9 cellular contexts compared by ENCODE assay signal in genomic region chr10:95289003-95289920, GRCh38. TPM values are rescaled to one million over a fixed set of nuclear protein-coding genes. Genes with fewer than 3 reads are reported as not detected.
DNase-seq lines count a peak whose midpoint lies in the region; ATAC-seq, FAIRE-seq and TF ChIP-seq lines count a peak whose summit lies in the region.
"Had no signal": no experiment of that assay in that cellular context is flagged by ENCODE, and none has a peak within 500 bp of the region (broad histone marks: within the 10 kb centered on the region; RNA-seq: fewer than 3 reads in every experiment).

No MANE protein-coding gene starts in this region.

- CTCF ChIA-PET in H1 (lab: Charles Lee; ENCODE audit: partially characterized antibody): interaction anchor here (0.6 to 2.8 kb wide), 13 partner anchors 11 to 156 kb away, joined by 3 to 19 read pairs (median 3); no protein-coding TSS in a partner anchor

- H2BK20ac ChIP-seq in H1 (ENCODE audit: low read length): peak overlapping the region; percentile 43; the same call in 1 of the 2 replicates

- 49% methylated on average over 12 of the region's 12 CpGs; no CpG with 5 or more reads in 1 of the 2 experiments for WGBS in H1 (ENCODE audit: extremely low coverage in 1 of 2, insufficient coverage in 1 of 2, insufficient read length in 1 of 2, insufficient replicate concordance in 2 of 2, low coverage in 1 of 2, low lambda C conversion rate in 2 of 2, missing lambda C conversion rate in 1 of 2), 2 experiments

- H4K8ac ChIP-seq in H1 (ENCODE audit: extremely low read depth, insufficient read depth, low read length): no peak overlapping the region

- no peaks in the 10 kb centered on the region for H3K27me3 ChIP-seq in NT2/D1 (ENCODE audit: insufficient read depth, insufficient read length)
- peaks cover 0 to 6% (median 4%) of the 10 kb centered on the region in 4 experiments; a peak in 5 of 7 replicates for H3K27me3 ChIP-seq in H1 (replicated peaks in 1 of 4; ENCODE audit: control insufficient read depth in 3 of 4, extremely low read depth in 1 of 4, insufficient read depth in 3 of 4, low read length in 3 of 4)
- H3K27me3 ChIP-seq in muscle layer of colon (ENCODE audit: control insufficient read depth in 1 of 2, insufficient read depth in 2 of 2, low read length in 2 of 2): peaks cover 0 to 13% of the 10 kb centered on the region in 2 donors

- H4K91ac ChIP-seq in H1 (replicated peaks; ENCODE audit: insufficient read length, low read length): no peak overlapping the region

- H3K18ac ChIP-seq in H1 (ENCODE audit: extremely low read depth, low read length): peak overlapping the region; percentile 57; the same call in 1 of the 2 replicates

- no peak overlapping the region for H2AK5ac ChIP-seq in H1 (ENCODE audit: low read depth, low read length)

- POLR2A ChIA-PET in H1 (lab: Charles Lee; ENCODE audit: partially characterized antibody): interaction anchor here (0.9 to 2.8 kb wide), 4 partner anchors 11 to 54 kb away, joined by 3 to 18 read pairs (median 6); no protein-coding TSS in a partner anchor

- no peak overlapping the region for H3K4ac ChIP-seq in H1 (replicated peaks; ENCODE audit: insufficient read length, low read depth, low read length)

- no peak overlapping the region for H3K23ac ChIP-seq in H1 (ENCODE audit: insufficient read length)

- H3K36me3 ChIP-seq in NT2/D1 (ENCODE audit: insufficient read depth, insufficient read length, low read length) (peaks cover 38% of the 10 kb centered on the region), H1 (ENCODE audit: control insufficient read depth in 2 of 4, insufficient read depth in 4 of 4, low read length in 3 of 4) (peaks cover 0 to 3% (median 0%) of the 10 kb centered on the region in 4 experiments; a peak in 1 of 8 replicates), muscle layer of colon (ENCODE audit: insufficient read depth, low read length) (no peaks in the 10 kb centered on the region)

- peak overlapping the region; percentile 88 for H3K9ac ChIP-seq in NT2/D1 (ENCODE audit: insufficient read length, low read depth)
- peak overlapping the region in 1 of 4 experiments; percentile 45; a peak in 1 of 7 replicates for H3K9ac ChIP-seq in H1 (replicated peaks in 1 of 4; ENCODE audit: extremely low read depth in 1 of 4, low read depth in 3 of 4, low read length in 3 of 4)
- peak overlapping the region; percentile 4 for H3K9ac ChIP-seq in muscle layer of colon (ENCODE audit: low read length)

- H4K5ac ChIP-seq in H1 (ENCODE audit: insufficient read length, low read depth, low read length): no peak overlapping the region

- H3K79me2 ChIP-seq in H1 (ENCODE audit: control insufficient read depth in 1 of 2, insufficient read depth in 2 of 2, low read length in 2 of 2): peaks cover 39 to 57% of the 10 kb centered on the region in 2 experiments

- H2BK15ac ChIP-seq in H1 (ENCODE audit: low read length): no peak overlapping the region

- peaks cover 18% of the 10 kb centered on the region for H3K79me1 ChIP-seq in H1 (ENCODE audit: low read depth, low read length)

- peaks cover 2 to 9% of the 10 kb centered on the region in 2 experiments for H4K20me1 ChIP-seq in H1 (replicated peaks in 1 of 2; ENCODE audit: control insufficient read depth in 1 of 2, insufficient read depth in 2 of 2, low read length in 2 of 2)

- H3K4me3 ChIP-seq in NT2/D1 (ENCODE audit: insufficient read length, low read depth) (peak overlapping the region; percentile 87), H1 (ENCODE audit: extremely low read depth in 1 of 4, insufficient read depth in 2 of 4, low read depth in 3 of 4, low read length in 4 of 4) (peak overlapping the region; percentile 75 to 93 (median 86)), muscle layer of colon (ENCODE audit: low read depth in 1 of 2, low read length in 2 of 2) (peak overlapping the region; percentile 60 to 76)

- TF ChIP-seq RAD21 in H1 (IDR thresholded peaks at IDR 0.05 in 1 of 2, conservative IDR thresholded peaks at IDR 0.05 in 1 of 2; ENCODE audit: low read depth in 2 of 2, low read length in 2 of 2): peak; percentile 39 to 41; a peak in 2 of 4 replicates

- peak in 1 of 2 experiments; percentile 40; a peak in 2 of 3 replicates for TF ChIP-seq POLR2A in H1 (IDR thresholded peaks at IDR 0.05; ENCODE audit: control extremely low read depth in 1 of 2, low read depth in 2 of 2, low read length in 2 of 2)

- H3K23me2 ChIP-seq in H1 (ENCODE audit: low read depth, low read length): peaks cover 3% of the 10 kb centered on the region; the same call in 1 of the 2 replicates

- H3K14ac ChIP-seq in H1 (ENCODE audit: insufficient read length): no peak overlapping the region

- DNase-seq in NOMO-1 (lab: John Stamatoyannopoulos, UW; ENCODE audit: unreplicated experiment in 2 of 2): peak; percentile 10 to 20
- no peak for DNase-seq in NOMO-1 treated with DMSO at 0.1 percent for 48 hours (lab: John Stamatoyannopoulos, UW; ENCODE audit: unreplicated experiment)
- no peak for DNase-seq in NT2/D1 (ENCODE audit: low read depth, low spot score)
- no peak for DNase-seq in H1 (ENCODE audit: low read depth in 1 of 2, low spot score in 2 of 2)
- no peak for DNase-seq in NCI-H1092 (lab: John Stamatoyannopoulos, UW)
- DNase-seq: DND-41 had no signal

- ATAC-seq in GM18511 (IDR thresholded peaks at IDR 0.05; ENCODE audit: unreplicated experiment) (no peak), GM19328 (IDR thresholded peaks at IDR 0.05; ENCODE audit: unreplicated experiment) (no peak)

- no peaks in the 10 kb centered on the region for H3K9me3 ChIP-seq in NT2/D1 (ENCODE audit: insufficient read depth, low read length)
- H3K9me3 ChIP-seq in H1 (ENCODE audit: insufficient read depth in 2 of 2, low read depth in 1 of 2, low read length in 1 of 2): no peaks in the 10 kb centered on the region
- H3K9me3 ChIP-seq in muscle layer of colon (ENCODE audit: low read length): no peaks in the 10 kb centered on the region

- peak overlapping the region; percentile 84 to 98 for H3K4me2 ChIP-seq in H1 (ENCODE audit: insufficient read depth in 1 of 2, low read depth in 2 of 2, low read length in 2 of 2)

- no peak for FAIRE-seq in H1 (lab: Jason Lieb, UNC)

- no peak overlapping the region for H2AFZ ChIP-seq in H1 (ENCODE audit: low read length)

- no peak overlapping the region for H2BK120ac ChIP-seq in H1 (replicated peaks; ENCODE audit: low read depth, low read length)

- TF ChIP-seq EP300 in H1 (IDR thresholded peaks at IDR 0.05; ENCODE audit: borderline replicate concordance in 1 of 2, low read depth in 2 of 2, low read length in 2 of 2): no peak

- H2BK12ac ChIP-seq in H1 (ENCODE audit: low read depth, low read length): peak overlapping the region; percentile 30

- H3K4me1 ChIP-seq in NT2/D1 (ENCODE audit: insufficient read depth, insufficient read length) (peaks cover 4% of the 10 kb centered on the region), H1 (replicated peaks in 1 of 4; ENCODE audit: control insufficient read depth in 3 of 4, insufficient read depth in 4 of 4, low read length in 3 of 4) (peaks cover 5 to 15% (median 9%) of the 10 kb centered on the region in 4 experiments; a peak in 6 of 7 replicates), muscle layer of colon (ENCODE audit: insufficient read depth, low read length) (no peaks in the 10 kb centered on the region)

- H3K27ac ChIP-seq in H1 (ENCODE audit: low read depth, low read length): no peak overlapping the region
- peak overlapping the region; percentile 7 for H3K27ac ChIP-seq in muscle layer of colon (ENCODE audit: low read depth, low read length)

- H3K56ac ChIP-seq in H1 (replicated peaks; ENCODE audit: insufficient read length, low read depth, low read length): no peak overlapping the region

- peak overlapping the region; percentile 49; the same call in 1 of the 2 replicates for H2BK5ac ChIP-seq in H1 (ENCODE audit: low read depth, low read length)

- TF ChIP-seq CTCF in H1 (IDR thresholded peaks at IDR 0.05; ENCODE audit: control extremely low read depth in 1 of 3, insufficient read depth in 1 of 3, low read depth in 1 of 3, low read length in 3 of 3): peak; percentile 25 to 59 (median 49); a peak in 3 of 4 replicates

RNA-seq across cellular contexts. Expression of gene PDLIM1, which starts 1.5 kb away (rescaled TPM):
- total RNA-seq in H1 (2021; fragmentation: NEBNext Ultra II Directional; extraction: Animal tissue kit (Norgen Biotek cat#: 25700)): 245 and 264 TPM in 2 replicates
- 169 and 199 TPM in 2 replicates for polyA plus RNA-seq in H1 (2011; rRNA removed)
- 145 TPM for polyA plus RNA-seq in H1 (2011; cell fraction: cytosol; rRNA removed)
- 149 TPM for polyA plus RNA-seq in H1 (2011; cell fraction: nucleus; rRNA removed)
- 232 to 293 TPM (median 265 TPM) in 4 replicates for polyA plus RNA-seq in H1 (2012, experiment 1 of 2)
- 278 TPM for polyA plus RNA-seq in H1 (2012, experiment 2 of 2)
- 242 TPM for polyA plus RNA-seq in H1 (2013, experiment 1 of 2)
- polyA plus RNA-seq in H1 (2013, experiment 2 of 2): 244 TPM
- polyA minus RNA-seq in H1 (2011; rRNA and poly(A)+ RNA removed): 142 and 150 TPM in 2 replicates
- polyA minus RNA-seq in H1 (2011; cell fraction: cytosol; rRNA and poly(A)+ RNA removed): 109 TPM
- 70.1 TPM for polyA minus RNA-seq in H1 (2011; cell fraction: nucleus; rRNA and poly(A)+ RNA removed)

Comparison
In these comparisons a context has a peak if more than half of its experiments do, and no peak if none do; other contexts are left out.
1. DNase-seq: peak in NOMO-1 (2 of 2); none in NOMO-1 treated with DMSO at 0.1 percent for 48 hours (single experiment), NT2/D1 (single experiment), H1 (0 of 2) and NCI-H1092 (single experiment).
2. Peak in every context shown above with its lines, with median percentiles within 50 percentile points of each other: H3K4me3 ChIP-seq.